Comparison of ENCODE assay signal across 27 cellular contexts in the genomic region with DNA sequence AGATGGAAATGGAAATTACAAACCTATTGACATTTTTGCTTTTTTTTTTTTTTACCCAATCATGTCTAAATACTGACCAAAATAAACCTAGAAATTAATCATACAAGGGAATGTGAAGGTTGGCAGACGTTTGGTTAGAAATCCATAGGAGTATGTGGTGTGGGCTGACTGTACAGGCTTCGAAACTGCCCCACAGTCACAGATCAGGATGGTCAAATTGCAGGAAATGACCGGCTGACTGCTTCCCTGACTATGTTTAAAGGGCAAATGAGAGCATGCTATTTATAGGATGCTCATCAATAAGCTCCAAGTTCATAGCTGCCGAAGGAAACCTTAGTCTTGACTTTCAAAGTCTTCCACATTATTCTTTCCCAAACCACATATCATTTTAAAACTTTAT.
DNase-seq lines count a peak whose midpoint lies in the region; ATAC-seq and TF ChIP-seq lines count a peak whose summit lies in the region.
"Had no signal": no experiment of that assay in that cellular context is flagged by ENCODE, and none has a peak within 500 bp of the region (broad histone marks: within the 10 kb centered on the region; RNA-seq: fewer than 3 reads in every experiment).

No MANE protein-coding gene starts in this region.

- TF ChIP-seq EP300 in suprapubic skin (IDR thresholded peaks at IDR 0.05): no peak

- TF ChIP-seq POLR2A in suprapubic skin (IDR thresholded peaks at IDR 0.05): no peak

- no peaks in the 10 kb centered on the region for H3K4me1 ChIP-seq in suprapubic skin
- H3K4me1 ChIP-seq: BE2C had no signal

- no peak overlapping the region for H3K4me3 ChIP-seq in AG10803 (ENCODE audit: low read length)
- H3K4me3 ChIP-seq in brain microvascular endothelial cell (ENCODE audit: low read depth, low read length): no peak overlapping the region
- H3K4me3 ChIP-seq in suprapubic skin: no peak overlapping the region
- H3K4me3 ChIP-seq: GM23338, transverse colon had no signal

- TF ChIP-seq CTCF in AG10803 (conservative IDR thresholded peaks at IDR 0.05; ENCODE audit: low read length) (no peak), brain microvascular endothelial cell (IDR thresholded peaks at IDR 0.05; ENCODE audit: low read depth, low read length, missing control alignments) (no peak), suprapubic skin (IDR thresholded peaks at IDR 0.05) (no peak)

- ATAC-seq in GM18907 (IDR thresholded peaks at IDR 0.05; ENCODE audit: unreplicated experiment): no peak
- ATAC-seq: esophagus mucosa; GM23338; HepG2; left lobe of liver; naive thymus-derived CD8-positive, alpha-beta T cell; WTC11 had no signal

- peak; percentile 57 for DNase-seq in AG10803 (ENCODE audit: low read depth)
- DNase-seq in LHCN-M2 (ENCODE audit: low read depth): peak; percentile 57
- peak; percentile 73 for DNase-seq in brain microvascular endothelial cell
- peak; percentile 13 for DNase-seq in hepatic stellate cell (ENCODE audit: low spot score)
- DNase-seq in suprapubic skin (ENCODE audit: low spot score in 2 of 2): no peak
- DNase-seq in T-helper 1 cell: no peak
- DNase-seq in NCI-H2107 (lab: John Stamatoyannopoulos, UW): no peak
- DNase-seq: activated CD4-positive, alpha-beta memory T cell treated with anti-CD3 and anti-CD28 coated beads for 36 hours; amygdala; BE2C; effector CD4-positive, alpha-beta T cell; glutamatergic neuron; naive thymus-derived CD8-positive, alpha-beta T cell; NCI-H1436 treated with DMSO at 0.1 percent for 48 hours; NCI-H2171 treated with DMSO at 0.1 percent for 48 hours; NCI-H524 treated with DMSO at 0.1 percent for 48 hours; retina; stimulated activated CD4-positive, alpha-beta T cell treated with anti-CD3 and anti-CD28 coated beads, Interleukin-12 subunit alpha, Interleukin-12 subunit beta, amount 100 ng/mL, for 4 hours; stimulated activated CD4-positive, alpha-beta T cell treated with anti-CD3 and anti-CD28 coated beads, Interleukin-4, amount 100 ng/mL, for 4 hours; T-helper 9 cell; transverse colon had no signal

- no peaks in the 10 kb centered on the region for H3K9me3 ChIP-seq in suprapubic skin
- H3K9me3 ChIP-seq: transverse colon had no signal

- H3K27me3 ChIP-seq in brain microvascular endothelial cell (replicated peaks) (no peaks in the 10 kb centered on the region), suprapubic skin (no peaks in the 10 kb centered on the region)
- H3K27me3 ChIP-seq: BE2C, transverse colon had no signal

- in situ Hi-C loops in brain microvascular endothelial cell (cut with HindIII; ENCODE audit: low pct_ligation_motif_present, low sequenced_read_pairs): no loop called here

- no peaks in the 10 kb centered on the region for H3K36me3 ChIP-seq in brain microvascular endothelial cell (replicated peaks)
- H3K36me3 ChIP-seq in suprapubic skin: no peaks in the 10 kb centered on the region
- H3K36me3 ChIP-seq: BE2C, transverse colon had no signal

- H3K27ac ChIP-seq in brain microvascular endothelial cell (peak overlapping the region; percentile 53), suprapubic skin (no peak overlapping the region)
- H3K27ac ChIP-seq: transverse colon had no signal

- WGBS in suprapubic skin: 82% methylated on average over 4 of the region's 4 CpGs

Comparison
In these comparisons a context has a peak if more than half of its experiments do, and no peak if none do; other contexts are left out.
1. DNase-seq: peak in AG10803 (single experiment), LHCN-M2 (single experiment), brain microvascular endothelial cell (single experiment) and hepatic stellate cell (single experiment); none in suprapubic skin (0 of 2), T-helper 1 cell (0 of 5) and NCI-H2107 (single experiment).